Comparison of ENCODE assay signal across 8 cellular contexts in the genomic region with DNA sequence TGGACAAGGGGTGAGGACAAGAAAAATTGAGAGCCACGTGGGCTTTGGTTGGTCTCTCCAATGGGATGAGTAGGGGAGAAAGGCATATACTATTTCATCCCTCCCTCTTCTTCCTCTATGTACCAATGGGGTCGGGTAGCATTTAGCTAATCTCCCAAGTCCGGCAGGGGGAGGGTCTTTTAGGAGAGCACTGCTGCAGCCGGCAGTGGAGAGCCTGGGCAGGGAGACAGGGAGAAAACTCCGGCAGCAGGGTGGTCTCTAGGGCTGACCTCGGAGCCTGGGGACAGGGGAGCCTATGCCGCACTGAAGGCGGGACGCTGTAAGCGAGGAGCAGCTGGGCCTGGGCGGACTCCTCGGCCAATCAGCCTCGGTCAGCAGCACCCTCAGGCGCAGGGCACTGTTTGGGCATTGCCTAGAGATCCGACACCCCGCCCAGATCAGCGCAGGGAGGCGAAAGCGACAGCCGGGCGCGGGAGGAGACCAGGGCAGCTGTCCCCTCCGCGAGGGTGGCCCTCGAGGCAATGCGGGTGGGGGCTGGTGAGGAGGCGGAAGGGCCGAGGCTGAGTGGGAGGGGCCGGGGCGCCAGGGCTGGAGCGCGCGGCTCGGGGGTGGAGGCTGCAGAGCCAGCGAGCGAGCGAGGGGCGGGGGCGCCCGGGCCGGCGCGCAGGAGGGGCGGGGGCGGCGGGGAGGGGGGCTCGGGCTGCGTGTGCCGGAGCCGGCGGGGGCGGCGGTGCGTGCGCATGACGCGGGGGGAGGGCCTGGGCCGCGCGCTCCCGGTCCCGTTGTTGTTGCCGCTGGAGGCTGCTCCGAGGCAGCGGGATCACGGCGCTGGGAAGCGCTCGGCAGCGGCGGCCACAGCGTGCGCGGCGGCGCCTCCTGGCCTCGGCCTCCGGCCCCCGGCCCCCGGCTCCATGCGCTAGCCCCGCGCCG. TPM values are rescaled to one million over a fixed set of nuclear protein-coding genes. Genes with fewer than 3 reads are reported as not detected.
DNase-seq lines count a peak whose midpoint lies in the region; ATAC-seq, FAIRE-seq and TF ChIP-seq lines count a peak whose summit lies in the region.

A gene (plus strand): TSS at position 785 of the 930 bp plus-strand sequence. CDS start 267 bp downstream, outside the sequence.

- WGBS in HepG2 (ENCODE audit: low lambda C conversion rate), result 2% methylated on average over 7 of the region's 84 CpGs

- peak within 1 kb of the TSS; percentile 81 for H3K4me3 Mint-ChIP-seq in activated CD4-positive, alpha-beta T cell treated with anti-CD3 and anti-CD28 coated beads, Interleukin-2, amount 10 ng/mL, durations not matched to agents 7 days and 5 days

- POLR2A ChIA-PET in activated CD4-positive, alpha-beta T cell treated with anti-CD3 and anti-CD28 coated beads, Interleukin-2, amount 10 ng/mL, durations not matched to agents 7 days and 5 days (lab: Charles Lee), result no interaction called here
- POLR2A ChIA-PET in HepG2 (lab: Yijun Ruan, JAX), result interaction anchor here (1.3 to 6.7 kb wide), 6 partner anchors 9 to 76 kb away, joined by 3 to 82 read pairs (median 6); a partner anchor contains a TSS

- H3K27me3 ChIP-seq in dorsolateral prefrontal cortex, result no peaks in the 10 kb centered on the region
- H3K27me3 ChIP-seq in HepG2 (ENCODE audit: control insufficient read depth in 1 of 2, insufficient read depth in 2 of 2, low read length in 2 of 2), result no peaks in the 10 kb centered on the region; a peak in 1 of 5 replicates

- peak within 1 kb of the TSS; percentile 58 to 96 (median 85) for H3K4me3 ChIP-seq in dorsolateral prefrontal cortex
- H3K4me3 ChIP-seq in HepG2 (replicated peaks in 1 of 3; ENCODE audit: insufficient read depth in 1 of 3, low read depth in 2 of 3, low read length in 3 of 3), result peak within 1 kb of the TSS; percentile 93 to 98 (median 95)

- H3K27ac Mint-ChIP-seq in activated CD4-positive, alpha-beta T cell treated with anti-CD3 and anti-CD28 coated beads, Interleukin-2, amount 10 ng/mL, durations not matched to agents 7 days and 5 days, result peak within 1 kb of the TSS; percentile 83

- no peaks in the 10 kb centered on the region for H3K9me3 Mint-ChIP-seq in activated CD4-positive, alpha-beta T cell treated with anti-CD3 and anti-CD28 coated beads, Interleukin-2, amount 10 ng/mL, durations not matched to agents 7 days and 5 days

- no TSS peak for BruUV-seq in HepG2 (replicated peaks; lab: Mats Ljungman, UMichigan)

- peak within 1 kb of the TSS; percentile 59 for H2AFZ ChIP-seq in HepG2 (ENCODE audit: low read length)

- peak within 1 kb of the TSS; percentile 88 to 99 (median 95) for H3K27ac ChIP-seq in dorsolateral prefrontal cortex
- H3K27ac ChIP-seq in HepG2 (ENCODE audit: extremely low read length, insufficient read depth, low read length), result peak within 1 kb of the TSS; percentile 70

- TF ChIP-seq CTCF in dorsolateral prefrontal cortex (IDR thresholded peaks at IDR 0.05 in 54 of 56, conservative IDR thresholded peaks at IDR 0.05 in 2 of 56; ENCODE audit: low read depth in 1 of 56, partially characterized antibody in 56 of 56) (peak in 3 of 56 donors; percentile 10 to 28 (median 12)), HepG2 (CRISPR knock-in tag; IDR thresholded peaks at IDR 0.05) (peak; percentile 15; the same call in 1 of the 2 replicates)

- CTCF ChIA-PET in activated CD4-positive, alpha-beta T cell treated with anti-CD3 and anti-CD28 coated beads, Interleukin-2, amount 10 ng/mL, durations not matched to agents 7 days and 5 days (lab: Charles Lee), result interaction anchor here (0.6 to 1.4 kb wide), 5 partner anchors 18 to 1333 kb away, joined by 3 to 4 read pairs (median 3); no protein-coding TSS in a partner anchor
- CTCF ChIA-PET in HepG2 (lab: Yijun Ruan, JAX; ENCODE audit: low intra/inter-chr PET ratio, low total read pairs), result interaction anchor here (2.2 kb wide), 1 partner anchor 25 kb away, joined by 6 read pairs; no protein-coding TSS in a partner anchor

- intact Hi-C loops in dorsolateral prefrontal cortex (cut with DNase I), result loop anchor here in 1 of 2 donors (2.0 kb wide), 1 partner anchor 57 kb away; a partner anchor contains a TSS
- intact Hi-C loops in HepG2 (cut with micrococcal nuclease; ENCODE audit: unreplicated experiment), result loop anchor here (2.0 to 10.0 kb wide), 2 partner anchors 27 to 159 kb away; a partner anchor contains a TSS

- TF ChIP-seq POLR2A in GM18951 (IDR thresholded peaks at IDR 0.05; ENCODE audit: extremely low read depth, insufficient read depth, insufficient read length), result peak; percentile 81
- TF ChIP-seq POLR2A in HepG2 (IDR thresholded peaks at IDR 0.05; ENCODE audit: insufficient read depth in 1 of 2, low read depth in 2 of 2, low read length in 2 of 2), result peak in 1 of 2 experiments; percentile 58; a peak in 2 of 4 replicates

- TF ChIP-seq EP300 in HepG2 (IDR thresholded peaks at IDR 0.05; ENCODE audit: low read depth in 2 of 2, low read length in 2 of 2), result no peak
- no peak for TF ChIP-seq EP300 in HepG2 (CRISPR knock-in tag; IDR thresholded peaks at IDR 0.05; ENCODE audit: borderline replicate concordance)

- peaks cover 4% of the 10 kb centered on the region for H3K36me3 Mint-ChIP-seq in activated CD4-positive, alpha-beta T cell treated with anti-CD3 and anti-CD28 coated beads, Interleukin-2, amount 10 ng/mL, durations not matched to agents 7 days and 5 days (ENCODE audit: low read depth)

- peaks cover 0 to 1% of the 10 kb centered on the region in 2 experiments; a peak in 2 of 5 replicates for H3K36me3 ChIP-seq in HepG2 (replicated peaks in 1 of 2; ENCODE audit: control insufficient read depth in 1 of 2, insufficient read depth in 2 of 2, low read length in 2 of 2)

- H4K20me1 ChIP-seq in HepG2 (ENCODE audit: insufficient read depth, low read length), result peaks cover 25% of the 10 kb centered on the region

- no peak for TF ChIP-seq RAD21 in HepG2 (CRISPR knock-in tag; IDR thresholded peaks at IDR 0.05)

- no peaks in the 10 kb centered on the region for H3K9me3 ChIP-seq in HepG2 (ENCODE audit: low read length)

- ATAC-seq in HG03159 (IDR thresholded peaks at IDR 0.05; ENCODE audit: unreplicated experiment) (peak; percentile 51), HepG2 (peak; percentile 40)

- H3K4me1 Mint-ChIP-seq in activated CD4-positive, alpha-beta T cell treated with anti-CD3 and anti-CD28 coated beads, Interleukin-2, amount 10 ng/mL, durations not matched to agents 7 days and 5 days, result peaks cover 37% of the 10 kb centered on the region

- peak; percentile 39 for FAIRE-seq in HepG2 (lab: Jason Lieb, UNC)

- H3K4me1 ChIP-seq in HepG2 (ENCODE audit: insufficient read depth, low read length), result peaks cover 70% of the 10 kb centered on the region

- peak within 1 kb of the TSS; percentile 88 for H3K9ac ChIP-seq in HepG2 (ENCODE audit: insufficient read depth, low read depth, low read length)

- DNase-seq in AG20443 (ENCODE audit: low spot score), result peak; percentile 95
- peak; percentile 75 for DNase-seq in NCI-H524 treated with DMSO at 0.1 percent for 48 hours (lab: John Stamatoyannopoulos, UW)
- peak; percentile 51 for DNase-seq in activated CD4-positive, alpha-beta T cell treated with anti-CD3 and anti-CD28 coated beads, Interleukin-2, amount 10 ng/mL, durations not matched to agents 7 days and 5 days
- DNase-seq in dorsolateral prefrontal cortex, result peak; percentile 75 to 94 (median 83)
- DNase-seq in HepG2 (ENCODE audit: low spot score), result peak; percentile 75
- DNase-seq in stimulated activated CD4-positive, alpha-beta T cell treated with anti-CD3 and anti-CD28 coated beads, Interleukin-2, amount 100 ng/mL, for 24 hours, result peak; percentile 66 to 70

- peak within 1 kb of the TSS; percentile 97 for H3K4me2 ChIP-seq in HepG2 (ENCODE audit: low read depth, low read length)

- H3K27me3 Mint-ChIP-seq in activated CD4-positive, alpha-beta T cell treated with anti-CD3 and anti-CD28 coated beads, Interleukin-2, amount 10 ng/mL, durations not matched to agents 7 days and 5 days, result peaks cover 22% of the 10 kb centered on the region

- H3K79me2 ChIP-seq in HepG2 (ENCODE audit: insufficient read depth, low read length), result peaks cover 55% of the 10 kb centered on the region

- in situ Hi-C loops in GM18951 (cut with MboI; ENCODE audit: low sequenced_read_pairs, unreplicated experiment), result no loop called here
- in situ Hi-C loops in HepG2 (cut with HindIII; ENCODE audit: extremely low pct_ligation_motif_present, low pct_unique_long_range_greater_than_20kb), result no loop called here

RNA-seq across cellular contexts. Expression of the gene that starts here (rescaled TPM):
- total RNA-seq in activated CD4-positive, alpha-beta T cell treated with anti-CD3 and anti-CD28 coated beads, Interleukin-2, amount 10 ng/mL, durations not matched to agents 7 days and 5 days, result 10 to 100 TPM; 18.1 to 19.7 TPM
- total RNA-seq in dorsolateral prefrontal cortex (100 to 1,000 TPM; 309 to 533 (median 426) TPM), HepG2 (2016; rRNA removed; fragmentation: Illumina TruSeq; extraction: Trizol) (24.9 and 31.3 TPM in 2 replicates)
- 26.6 and 28.2 TPM in 2 replicates for total RNA-seq in HepG2 (2016; cell fraction: cytosol; rRNA removed; fragmentation: Illumina TruSeq; extraction: Trizol; ENCODE audit: low read depth)
- total RNA-seq in HepG2 (2016; cell fraction: insoluble cytoplasmic fraction; rRNA removed; fragmentation: Illumina TruSeq; extraction: Trizol), result 24.2 and 30.5 TPM in 2 replicates
- 34.8 and 39.9 TPM in 2 replicates for total RNA-seq in HepG2 (2016; cell fraction: membrane; rRNA removed; fragmentation: Illumina TruSeq; extraction: Trizol)
- 26.5 and 31.8 TPM in 2 replicates for total RNA-seq in HepG2 (2016; cell fraction: nucleus; rRNA removed; fragmentation: Illumina TruSeq; extraction: Trizol)
- 61.4 and 62.0 TPM in 2 replicates for polyA plus RNA-seq in HepG2 (2011; rRNA removed)
- polyA plus RNA-seq in HepG2 (2011; cell fraction: cytosol; rRNA removed), result 54.9 and 70.5 TPM in 2 replicates
- polyA plus RNA-seq in HepG2 (2011; cell fraction: nucleus; rRNA removed), result 255 and 313 TPM in 2 replicates
- 46.4 and 66.8 TPM in 2 replicates for polyA plus RNA-seq in HepG2 (2012)
- polyA plus RNA-seq in HepG2 (2016; cell fraction: cytosol; fragmentation: Illumina TruSeq; extraction: Trizol; ENCODE audit: low read depth), result 23.3 and 25.2 TPM in 2 replicates
- polyA plus RNA-seq in HepG2 (2016; cell fraction: insoluble cytoplasmic fraction; fragmentation: Illumina TruSeq; extraction: Trizol; ENCODE audit: low read depth), result 36.6 and 44.9 TPM in 2 replicates
- polyA plus RNA-seq in HepG2 (2016; cell fraction: membrane; fragmentation: Illumina TruSeq; extraction: Trizol; ENCODE audit: low read depth), result 48.3 and 57.9 TPM in 2 replicates
- polyA plus RNA-seq in HepG2 (2016; cell fraction: nucleus; fragmentation: Illumina TruSeq; extraction: Trizol; ENCODE audit: insufficient read depth, low read depth), result 94.3 and 94.4 TPM in 2 replicates
- polyA minus RNA-seq in HepG2 (2011; rRNA and poly(A)+ RNA removed; ENCODE audit: low replicate concordance), result 70.7 and 91.8 TPM in 2 replicates
- 43.3 and 46.7 TPM in 2 replicates for polyA minus RNA-seq in HepG2 (2011; cell fraction: cytosol; rRNA and poly(A)+ RNA removed)
- 71.4 and 81.1 TPM in 2 replicates for polyA minus RNA-seq in HepG2 (2011; cell fraction: nucleus; rRNA and poly(A)+ RNA removed)

Comparison
In these comparisons a context has a peak if more than half of its experiments do, and no peak if none do; other contexts are left out.
1. Peak in every context shown above with its lines: DNase-seq, ATAC-seq, H3K4me3 ChIP-seq and H3K27ac ChIP-seq.
2. RNA of the gene that starts here (total RNA-seq): 309 to 533 TPM in dorsolateral prefrontal cortex; 24.2 to 39.9 TPM in HepG2 and 18.1 to 19.7 TPM in activated CD4-positive, alpha-beta T cell treated with anti-CD3 and anti-CD28 coated beads, Interleukin-2, amount 10 ng/mL, durations not matched to agents 7 days and 5 days; every median in the first group is over 4 times any median in the second.